Comparison of ENCODE assay signal across 18 cellular contexts in the genomic region with DNA sequence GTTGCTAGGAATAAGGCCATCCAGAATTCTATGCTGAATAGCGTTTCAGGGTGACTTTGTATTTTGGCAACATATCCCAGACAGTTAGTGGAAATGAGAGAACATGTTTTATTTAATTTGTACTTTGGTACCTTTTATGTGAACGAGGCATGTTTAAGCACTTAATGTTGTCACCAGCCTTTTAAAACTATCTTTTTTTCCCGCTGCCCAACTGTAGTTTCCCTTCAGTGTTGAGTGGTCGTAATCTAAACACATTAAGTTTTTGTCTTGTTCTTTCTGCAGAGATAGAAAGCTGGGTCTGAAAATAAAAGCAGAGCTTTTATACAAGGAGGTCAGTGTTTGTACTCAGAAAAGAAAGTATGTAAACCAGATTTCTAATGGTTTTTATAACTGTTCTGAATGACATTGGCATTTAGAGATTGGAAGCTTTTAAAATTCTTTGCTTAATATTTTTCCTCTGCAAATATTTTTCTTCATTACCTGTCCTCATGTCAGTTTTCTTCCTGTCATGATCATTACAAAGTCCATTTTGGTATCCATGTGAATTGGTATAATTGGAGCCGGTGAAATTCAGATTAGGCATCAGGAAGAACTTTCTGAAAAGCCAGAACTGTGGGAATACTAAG.
DNase-seq lines count a peak whose midpoint lies in the region; ATAC-seq and TF ChIP-seq lines count a peak whose summit lies in the region.
"Had no signal": no experiment of that assay in that cellular context is flagged by ENCODE, and none has a peak within 500 bp of the region (broad histone marks: within the 10 kb centered on the region; RNA-seq: fewer than 3 reads in every experiment).

No MANE protein-coding gene starts in this region.

- H3K27me3 ChIP-seq in body of pancreas, result no peaks in the 10 kb centered on the region

- intact Hi-C loops in Right ventricle myocardium superior (cut with DNase I) (no loop called here), cardiac septum (cut with DNase I) (no loop called here), body of pancreas (cut with DNase I) (no loop called here), left ventricle myocardium superior (cut with micrococcal nuclease) (no loop called here)

- H3K36me3 ChIP-seq in body of pancreas (replicated peaks in 1 of 2; ENCODE audit: insufficient read depth in 1 of 2, low read depth in 2 of 2), result no peaks in the 10 kb centered on the region

- peak; percentile 49 for ATAC-seq in Right ventricle myocardium superior (ENCODE audit: poor library complexity)
- no peak for ATAC-seq in body of pancreas
- peak; percentile 30 for ATAC-seq in left ventricle myocardium superior
- ATAC-seq in HG02571 (IDR thresholded peaks at IDR 0.05; ENCODE audit: unreplicated experiment), result no peak

- DNase-seq in Right ventricle myocardium superior (no peak), cardiac septum (ENCODE audit: low spot score) (no peak), body of pancreas (no peak), left ventricle myocardium superior (no peak), NCI-H1436 treated with DMSO at 0.1 percent for 48 hours (lab: John Stamatoyannopoulos, UW) (no peak), C1 segment of cervical spinal cord (lab: John Stamatoyannopoulos, UW) (no peak)
- DNase-seq: DMS53; GDM1; GOT3; HCEC 1CT; Karpas-422; NCI-H187; NCI-H2107; NCI-H2227 treated with DMSO at 0.1 percent for 48 hours; NCI-H774; NK-92 treated with Interleukin-12 subunit alpha and Interleukin-12 subunit beta, amount 100 ng/mL, for 24 hours had no signal

- peak overlapping the region; percentile 4 to 82 (median 80) for H3K27ac ChIP-seq in body of pancreas
- H3K27ac ChIP-seq: RWPE1 had no signal

- H3K4me3 ChIP-seq in body of pancreas, result no peak overlapping the region

- no peak for TF ChIP-seq POLR2A in body of pancreas (IDR thresholded peaks at IDR 0.05)

- WGBS in body of pancreas, 2 donors, result 40 to 52% methylated on average over 5 of the region's 5 CpGs

- no peak for TF ChIP-seq CTCF in body of pancreas (IDR thresholded peaks at IDR 0.05)

- H3K4me1 ChIP-seq in body of pancreas, result peaks cover 65% of the 10 kb centered on the region

- no peaks in the 10 kb centered on the region for H3K9me3 ChIP-seq in body of pancreas

Comparison
In these comparisons a context has a peak if more than half of its experiments do, and no peak if none do; other contexts are left out.
1. ATAC-seq: peak in Right ventricle myocardium superior (single experiment) and left ventricle myocardium superior (single experiment); none in body of pancreas (single experiment) and HG02571 (single experiment).